Comparison of ENCODE assay signal across 24 cellular contexts in genomic region chr21:38847556-38847955, GRCh38. TPM values are rescaled to one million over a fixed set of nuclear protein-coding genes. Genes with fewer than 3 reads are reported as not detected.
DNase-seq lines count a peak whose midpoint lies in the region; ATAC-seq, FAIRE-seq and TF ChIP-seq lines count a peak whose summit lies in the region.
"Had no signal": no experiment of that assay in that cellular context is flagged by ENCODE, and none has a peak within 500 bp of the region (broad histone marks: within the 10 kb centered on the region; RNA-seq: fewer than 3 reads in every experiment).

No MANE protein-coding gene starts in this region.

- ATAC-seq in RWPE2 (ENCODE audit: low read depth): peak; percentile 69
- ATAC-seq: activated T-helper 17 cell treated with anti-CD3 and anti-CD28 coated beads, Interleukin-2, amount 50 U/mL, for 72 hours; naive thymus-derived CD8-positive, alpha-beta T cell had no signal

- H3K4me3 ChIP-seq in RWPE2 (ENCODE audit: severe bottlenecking) (no peak overlapping the region), bronchial epithelial cell (ENCODE audit: low read depth, low read length) (no peak overlapping the region), hepatocyte (no peak overlapping the region), rectal smooth muscle tissue (ENCODE audit: low read length) (no peak overlapping the region), uterus (no peak overlapping the region)
- H3K4me3 ChIP-seq: cardiac muscle cell, dorsolateral prefrontal cortex, GM23248, SJCRH30, tibial nerve had no signal

- peak overlapping the region; percentile 20 for H3K4me2 ChIP-seq in hepatocyte

- peaks cover 30% of the 10 kb centered on the region for H3K4me1 ChIP-seq in RWPE2 (ENCODE audit: insufficient read depth, poor library complexity, severe bottlenecking)
- peaks cover 6% of the 10 kb centered on the region for H3K4me1 ChIP-seq in hepatocyte (ENCODE audit: insufficient read depth)
- peaks cover 11% of the 10 kb centered on the region for H3K4me1 ChIP-seq in rectal smooth muscle tissue (ENCODE audit: control insufficient read depth, insufficient read depth, low read length)
- no peaks in the 10 kb centered on the region for H3K4me1 ChIP-seq in uterus
- H3K4me1 ChIP-seq: SJCRH30 had no signal

- no peak for TF ChIP-seq CTCF in RWPE2 (IDR thresholded peaks at IDR 0.05; ENCODE audit: poor library complexity, severe bottlenecking)
- TF ChIP-seq CTCF in bronchial epithelial cell (IDR thresholded peaks at IDR 0.05; ENCODE audit: insufficient read depth, low read length, severe bottlenecking): no peak
- TF ChIP-seq CTCF in hepatocyte (IDR thresholded peaks at IDR 0.05; ENCODE audit: poor library complexity): no peak
- no peak for TF ChIP-seq CTCF in uterus (IDR thresholded peaks at IDR 0.05)

- no peak overlapping the region for H2AFZ ChIP-seq in hepatocyte
- H2AFZ ChIP-seq: GM23248 had no signal

- no peaks in the 10 kb centered on the region for H3K9me2 ChIP-seq in hepatocyte (replicated peaks; ENCODE audit: insufficient read depth)

- H3K27me3 ChIP-seq in RWPE2 (ENCODE audit: insufficient read depth, poor library complexity, severe bottlenecking): no peaks in the 10 kb centered on the region
- H3K27me3 ChIP-seq in bronchial epithelial cell (ENCODE audit: control insufficient read depth, insufficient read depth, low read length): no peaks in the 10 kb centered on the region
- H3K27me3 ChIP-seq in hepatocyte: no peaks in the 10 kb centered on the region
- H3K27me3 ChIP-seq in rectal smooth muscle tissue (ENCODE audit: control insufficient read depth, insufficient read depth, low read length): no peaks in the 10 kb centered on the region
- H3K27me3 ChIP-seq in uterus: no peaks in the 10 kb centered on the region
- H3K27me3 ChIP-seq: cardiac muscle cell, SJCRH30, tibial nerve had no signal

- WGBS in hepatocyte (ENCODE audit: low lambda C conversion rate, missing lambda C conversion rate): 80% methylated on average over 7 of the region's 7 CpGs

- intact Hi-C loops in uterus (cut with DNase I; ENCODE audit: low total_unique reads): no loop called here

- DNase-seq in RWPE2 (ENCODE audit: low spot score) (no peak), bronchial epithelial cell (ENCODE audit: low read depth) (peak; percentile 57), hepatocyte (ENCODE audit: low spot score) (no peak), activated gamma-delta T cell (lab: John Stamatoyannopoulos, UW) (no peak), uterus (no peak), DMS 273 (lab: John Stamatoyannopoulos, UW; ENCODE audit: unreplicated experiment) (no peak)
- DNase-seq: activated CD4-positive, alpha-beta T cell treated with anti-CD3 and anti-CD28 coated beads, Interleukin-2, amount 10 ng/mL, durations not matched to agents 7 days and 5 days; CD8-positive, alpha-beta memory T cell; DMS53; dorsolateral prefrontal cortex; GF-D8; mesendoderm; MM.1S; naive thymus-derived CD8-positive, alpha-beta T cell; NCI-H1694; NCI-H774; SJCRH30; stimulated activated CD4-positive, alpha-beta T cell treated with anti-CD3 and anti-CD28 coated beads, Interleukin-4, amount 100 ng/mL, for 24 hours had no signal

- H3K9me3 ChIP-seq in RWPE2 (ENCODE audit: severe bottlenecking): no peaks in the 10 kb centered on the region
- H3K9me3 ChIP-seq in hepatocyte (ENCODE audit: low read depth): no peaks in the 10 kb centered on the region
- H3K9me3 ChIP-seq in uterus: no peaks in the 10 kb centered on the region
- H3K9me3 ChIP-seq: SJCRH30, tibial nerve had no signal

- no peak for TF ChIP-seq POLR2A in uterus (IDR thresholded peaks at IDR 0.05)

- no peak overlapping the region for H3K9ac ChIP-seq in rectal smooth muscle tissue (ENCODE audit: low read length)
- H3K9ac ChIP-seq: GM23248 had no signal

- H3K36me3 ChIP-seq in RWPE2 (ENCODE audit: low read depth) (no peaks in the 10 kb centered on the region), bronchial epithelial cell (ENCODE audit: control insufficient read depth, insufficient read depth, low read length) (no peaks in the 10 kb centered on the region), hepatocyte (replicated peaks; ENCODE audit: insufficient read depth, low read depth) (no peaks in the 10 kb centered on the region), rectal smooth muscle tissue (ENCODE audit: control insufficient read depth, insufficient read depth, low read length) (no peaks in the 10 kb centered on the region), uterus (no peaks in the 10 kb centered on the region)
- H3K36me3 ChIP-seq: cardiac muscle cell, SJCRH30, tibial nerve had no signal

- H4K20me1 ChIP-seq in hepatocyte (ENCODE audit: insufficient read depth, poor library complexity, severe bottlenecking): no peaks in the 10 kb centered on the region

- H3K27ac ChIP-seq in RWPE2 (ENCODE audit: poor library complexity, severe bottlenecking) (peak overlapping the region; percentile 58), hepatocyte (peak overlapping the region; percentile 58), rectal smooth muscle tissue (ENCODE audit: low read depth, low read length) (peak overlapping the region; percentile 45), uterus (no peak overlapping the region)
- H3K27ac ChIP-seq: cardiac muscle cell, dorsolateral prefrontal cortex, GM23248, SJCRH30, tibial nerve had no signal

- no peak for FAIRE-seq in bronchial epithelial cell (lab: Jason Lieb, UNC)
- FAIRE-seq: islet of Langerhans had no signal

- no peaks in the 10 kb centered on the region for H3K79me2 ChIP-seq in hepatocyte

RNA-seq across cellular contexts. Expression of gene ETS2, which starts 41.8 kb away (rescaled TPM):
- total RNA-seq in bronchial epithelial cell (144 and 153 TPM in 2 replicates), hepatocyte (91.9 and 95.1 TPM in 2 replicates), uterus (100 to 1,000 TPM in 2 of 4 donors, 10 to 100 TPM in 2; 72.6 to 147 (median 98.5) TPM)
- 104 and 106 TPM in 2 replicates for polyA plus RNA-seq in hepatocyte

Comparison
In these comparisons a context has a peak if more than half of its experiments do, and no peak if none do; other contexts are left out.
1. H3K27ac ChIP-seq: peak in RWPE2 (single experiment), hepatocyte (single experiment) and rectal smooth muscle tissue (single experiment); none in uterus (0 of 2).